ENCODE assay signal across 37 cellular contexts in genomic region chr18:51163543-51163942, GRCh38.
"Had no signal": no experiment of that assay in that cellular context is flagged by ENCODE, and none has a peak within 500 bp of the region (broad histone marks: within the 10 kb centered on the region; RNA-seq: fewer than 3 reads in every experiment).

No MANE protein-coding gene starts in this region.

- H3K4me3 Mint-ChIP-seq: activated CD4-positive, alpha-beta T cell treated with anti-CD3 and anti-CD28 coated beads, Interleukin-2, amount 10 ng/mL, durations not matched to agents 24 days and 14 days; activated CD8-positive, alpha-beta T cell treated with anti-CD3 and anti-CD28 coated beads, Interleukin-2, amount 10 ng/mL, durations not matched to agents 7 days and 5 days; activated naive CD8-positive, alpha-beta T cell treated with anti-CD3 and anti-CD28 coated beads for 36 hours; activated T-helper 17 cell treated with anti-CD3 and anti-CD28 coated beads, Interleukin-2, amount 50 U/mL, for 72 hours had no signal

- H2AFZ ChIP-seq: PC-9 had no signal

- H3K9me3 Mint-ChIP-seq: activated naive CD8-positive, alpha-beta T cell treated with anti-CD3 and anti-CD28 coated beads for 36 hours; activated T-helper 17 cell treated with anti-CD3 and anti-CD28 coated beads, Interleukin-2, amount 50 U/mL, for 72 hours had no signal

- ATAC-seq: activated CD8-positive, alpha-beta T cell treated with anti-CD3 and anti-CD28 coated beads, Interleukin-2, amount 10 ng/mL, durations not matched to agents 7 days and 5 days; activated T-helper 17 cell treated with anti-CD3 and anti-CD28 coated beads, Interleukin-2, amount 50 U/mL, for 72 hours; Right ventricle myocardium inferior had no signal

- H3K4me2 ChIP-seq: PC-9 had no signal

- DNase-seq: activated CD4-positive, alpha-beta T cell treated with anti-CD3 and anti-CD28 coated beads for 1 hour; activated CD4-positive, alpha-beta T cell treated with anti-CD3 and anti-CD28 coated beads, Interleukin-2, amount 10 ng/mL, durations not matched to agents 24 days and 14 days; activated CD4-positive, alpha-beta T cell treated with anti-CD3 and anti-CD28 coated beads, Interleukin-2, amount 50 U/mL, for 48 hours; activated CD4-positive, CD25-positive, alpha-beta regulatory T cell; activated CD8-positive, alpha-beta memory T cell treated with anti-CD3 and anti-CD28 coated beads, Interleukin-2, amount 50 U/mL, for 48 hours; activated CD8-positive, alpha-beta T cell treated with anti-CD3 and anti-CD28 coated beads, Interleukin-2, amount 10 ng/mL, durations not matched to agents 7 days and 5 days; activated effector memory CD4-positive, alpha-beta T cell treated with anti-CD3 and anti-CD28 coated beads, Interleukin-2, amount 50 U/mL, for 16 hours; activated naive CD4-positive, alpha-beta T cell; activated naive CD4-positive, alpha-beta T cell treated with anti-CD3 and anti-CD28 coated beads, Interleukin-2, amount 50 U/mL, for 16 hours; activated naive CD8-positive, alpha-beta T cell treated with anti-CD3 and anti-CD28 coated beads for 36 hours; activated T-cell treated with anti-CD3 and anti-CD28 coated beads, Interleukin-2, amount 50 U/mL, for 48 hours; amniotic stem cell; aorta; brain microvascular endothelial cell; central memory CD4-positive, alpha-beta T cell; KBM-7; NCI-H1092 treated with DMSO at 0.1 percent for 48 hours; NCI-H1417; NCI-H146; NCI-H187; NCI-H2029 treated with DMSO at 0.1 percent for 48 hours; NCI-H2107; NCI-H2171; NCI-H446; NCI-H524; NCI-H69; NCI-H82; PC-9; SIG-M5; SW 1271; T-helper 1 cell; T-helper 2 cell; T-helper 9 cell; WERI-Rb-1 had no signal

- H3K27ac Mint-ChIP-seq: activated CD4-positive, alpha-beta T cell treated with anti-CD3 and anti-CD28 coated beads, Interleukin-2, amount 10 ng/mL, durations not matched to agents 24 days and 14 days; activated naive CD8-positive, alpha-beta T cell treated with anti-CD3 and anti-CD28 coated beads for 36 hours; activated T-helper 17 cell treated with anti-CD3 and anti-CD28 coated beads, Interleukin-2, amount 50 U/mL, for 72 hours had no signal

- H3K27me3 Mint-ChIP-seq: activated CD4-positive, alpha-beta T cell treated with anti-CD3 and anti-CD28 coated beads, Interleukin-2, amount 10 ng/mL, durations not matched to agents 24 days and 14 days; activated naive CD8-positive, alpha-beta T cell treated with anti-CD3 and anti-CD28 coated beads for 36 hours; activated T-helper 17 cell treated with anti-CD3 and anti-CD28 coated beads, Interleukin-2, amount 50 U/mL, for 72 hours had no signal

- H3K36me3 ChIP-seq: brain microvascular endothelial cell, WERI-Rb-1 had no signal

- H3K4me3 ChIP-seq: PC-9 had no signal

- H3K27me3 ChIP-seq: brain microvascular endothelial cell had no signal

- H3K4me1 Mint-ChIP-seq: activated T-helper 17 cell treated with anti-CD3 and anti-CD28 coated beads, Interleukin-2, amount 50 U/mL, for 72 hours had no signal

- H3K27ac ChIP-seq: brain microvascular endothelial cell, PC-9, RWPE1, WERI-Rb-1 had no signal
